Comparison of ENCODE assay signal across 28 cellular contexts in genomic region chr2:236396818-236397350, GRCh38.
"Had no signal": no experiment of that assay in that cellular context is flagged by ENCODE, and none has a peak within 500 bp of the region (broad histone marks: within the 10 kb centered on the region; RNA-seq: fewer than 3 reads in every experiment).

No MANE protein-coding gene starts in this region.

- H3K9me3 ChIP-seq: heart right ventricle, lower lobe of right lung, neutrophil, ovary, right atrium auricular region, right lobe of liver, tibial nerve, uterus had no signal

- ATAC-seq: heart right ventricle; left cardiac atrium; left lobe of liver; lower lobe of right lung; naive thymus-derived CD8-positive, alpha-beta T cell; right lobe of liver; stimulated activated memory B cell treated with anti-CD40 and anti-IgM and Interleukin-4, amounts not matched to agents 10 μg/mL and 1 μg/mL and 100 μg/mL, for 72 hours; stimulated activated naive CD8-positive, alpha-beta T cell treated with anti-CD3 and anti-CD28 coated beads, Interleukin-15, amount 100 ng/mL, for 72 hours had no signal

- H3K27me3 Mint-ChIP-seq: progenitor cell of endocrine pancreas; stimulated activated naive CD8-positive, alpha-beta T cell treated with anti-CD3 and anti-CD28 coated beads, Interleukin-15, amount 100 ng/mL, for 72 hours; type B pancreatic cell had no signal

- DNase-seq: heart right ventricle; kidney glomerular epithelial cell; left cardiac atrium; lower lobe of right lung; mammary epithelial cell; mesenchymal stem cell; naive thymus-derived CD8-positive, alpha-beta T cell; occipital lobe; ovary; right lobe of liver; stimulated activated CD4-positive, alpha-beta T cell treated with anti-CD3 and anti-CD28 coated beads, Interleukin-1b, Interleukin-23, amount 100 ng/mL, for 48 hours; stimulated activated CD4-positive, alpha-beta T cell treated with anti-CD3 and anti-CD28 coated beads, Interleukin-2, amount 100 ng/mL, for 48 hours; stimulated activated CD4-positive, alpha-beta T cell treated with anti-CD3 and anti-CD28 coated beads, Interleukin-4, amount 100 ng/mL, for 4 hours; stimulated activated CD8-positive, alpha-beta memory T cell treated with anti-CD3 and anti-CD28 coated beads, Interleukin-4, amount 100 ng/mL, for 48 hours; stimulated activated naive CD4-positive, alpha-beta T cell treated with Interleukin-2 at 50 U/mL for 16 hours; stimulated activated naive CD8-positive, alpha-beta T cell treated with anti-CD3 and anti-CD28 coated beads, Interleukin-15, amount 100 ng/mL, for 72 hours; substantia nigra; uterus had no signal

- H3K36me3 Mint-ChIP-seq: stimulated activated memory B cell treated with anti-CD40 and anti-IgM and Interleukin-4, amounts not matched to agents 10 μg/mL and 1 μg/mL and 100 μg/mL, for 72 hours; type B pancreatic cell had no signal

- H3K9me3 Mint-ChIP-seq: naive thymus-derived CD8-positive, alpha-beta T cell; nephron; stimulated activated memory B cell treated with anti-CD40 and anti-IgM and Interleukin-4, amounts not matched to agents 10 μg/mL and 1 μg/mL and 100 μg/mL, for 72 hours; stimulated activated naive CD8-positive, alpha-beta T cell treated with anti-CD3 and anti-CD28 coated beads, Interleukin-15, amount 100 ng/mL, for 72 hours; type B pancreatic cell had no signal

- H3K27me3 ChIP-seq: hepatocyte, ovary, right atrium auricular region, right lobe of liver, tibial nerve, uterus had no signal

- H3K4me3 ChIP-seq: heart right ventricle, hepatocyte, lower lobe of right lung, ovary, right atrium auricular region, right lobe of liver, smooth muscle cell, tibial nerve, uterus had no signal

- H3K4me1 ChIP-seq: heart right ventricle, lower lobe of right lung, right atrium auricular region, right lobe of liver, tibial nerve, uterus had no signal

- H3K27ac ChIP-seq: heart right ventricle, hepatocyte, lower lobe of right lung, neutrophil, ovary, right atrium auricular region, right lobe of liver, tibial nerve, uterus had no signal

- H3K36me3 ChIP-seq: heart right ventricle, lower lobe of right lung, neutrophil, ovary, right atrium auricular region, right lobe of liver, tibial nerve, uterus had no signal

- H3K4me1 Mint-ChIP-seq: nephron; stimulated activated naive CD8-positive, alpha-beta T cell treated with anti-CD3 and anti-CD28 coated beads, Interleukin-15, amount 100 ng/mL, for 72 hours had no signal

- H3K4me3 Mint-ChIP-seq: naive thymus-derived CD8-positive, alpha-beta T cell; nephron; stimulated activated memory B cell treated with anti-CD40 and anti-IgM and Interleukin-4, amounts not matched to agents 10 μg/mL and 1 μg/mL and 100 μg/mL, for 72 hours; stimulated activated naive CD8-positive, alpha-beta T cell treated with anti-CD3 and anti-CD28 coated beads, Interleukin-15, amount 100 ng/mL, for 72 hours; type B pancreatic cell had no signal

- H3K27ac Mint-ChIP-seq: nephron; progenitor cell of endocrine pancreas; stimulated activated memory B cell treated with anti-CD40 and anti-IgM and Interleukin-4, amounts not matched to agents 10 μg/mL and 1 μg/mL and 100 μg/mL, for 72 hours; stimulated activated naive CD8-positive, alpha-beta T cell treated with anti-CD3 and anti-CD28 coated beads, Interleukin-15, amount 100 ng/mL, for 72 hours; type B pancreatic cell had no signal
